In the genomic region with DNA sequence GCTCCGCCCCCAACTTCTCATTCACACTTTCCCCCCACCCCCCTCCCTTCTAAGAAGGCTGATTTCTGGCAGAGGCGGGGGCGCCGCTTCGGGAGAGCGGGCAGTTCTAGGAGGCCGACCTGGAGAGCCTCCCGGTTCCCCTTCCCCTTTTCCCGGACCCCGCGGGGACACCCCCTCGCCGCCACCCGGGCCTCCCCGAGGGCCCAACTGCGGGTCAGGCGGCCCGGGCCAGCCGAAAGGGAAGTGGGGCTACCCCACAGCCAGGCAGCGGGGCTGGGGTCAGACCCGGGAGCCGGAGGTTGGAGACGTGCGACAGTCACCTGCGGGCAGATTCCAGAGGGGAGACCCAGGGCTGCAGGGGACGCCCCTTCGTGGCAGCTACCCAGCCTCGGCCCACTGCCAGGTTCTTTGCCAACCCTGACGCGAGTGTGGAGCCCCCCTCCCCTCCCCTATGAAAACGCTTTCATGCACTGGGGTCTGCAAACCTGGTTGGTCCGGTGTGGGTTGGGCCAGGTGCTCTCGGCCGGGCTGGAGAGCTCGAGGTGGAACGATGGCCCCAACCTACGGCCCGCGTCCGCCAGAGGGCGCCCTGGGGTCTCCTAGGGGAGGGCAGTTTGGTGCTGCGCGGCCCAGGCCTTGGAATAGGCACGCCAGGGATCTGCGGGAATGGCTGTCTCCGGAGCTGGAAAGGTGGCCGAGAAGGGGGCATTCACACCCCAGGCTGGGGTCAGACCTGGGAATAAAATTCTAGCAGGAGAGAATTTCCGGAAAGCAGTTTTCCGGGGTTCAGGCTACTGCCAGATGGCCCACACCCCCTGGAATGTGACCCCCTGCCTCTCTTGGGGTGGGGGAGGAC, we compare ENCODE assay signal across 1 cellular context.
TF ChIP-seq lines count a peak whose summit lies in the region.

No MANE protein-coding gene starts in this region.

TF ChIP-seq in K562, 482 proteins besides CTCF, POLR2A, EP300 and RAD21 (continued from another document and continues in another):
- TF ChIP-seq, protein P1, sequence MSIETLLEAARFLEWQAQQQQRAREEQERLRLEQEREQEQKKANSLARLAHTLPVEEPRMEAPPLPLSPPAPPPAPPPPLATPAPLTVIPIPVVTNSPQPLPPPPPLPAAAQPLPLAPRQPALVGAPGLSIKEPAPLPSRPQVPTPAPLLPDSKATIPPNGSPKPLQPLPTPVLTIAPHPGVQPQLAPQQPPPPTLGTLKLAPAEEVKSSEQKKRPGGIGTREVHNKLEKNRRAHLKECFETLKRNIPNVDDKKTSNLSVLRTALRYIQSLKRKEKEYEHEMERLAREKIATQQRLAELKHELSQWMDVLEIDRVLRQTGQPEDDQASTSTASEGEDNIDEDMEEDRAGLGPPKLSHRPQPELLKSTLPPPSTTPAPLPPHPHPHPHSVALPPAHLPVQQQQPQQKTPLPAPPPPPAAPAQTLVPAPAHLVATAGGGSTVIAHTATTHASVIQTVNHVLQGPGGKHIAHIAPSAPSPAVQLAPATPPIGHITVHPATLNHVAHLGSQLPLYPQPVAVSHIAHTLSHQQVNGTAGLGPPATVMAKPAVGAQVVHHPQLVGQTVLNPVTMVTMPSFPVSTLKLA (conservative IDR thresholded peaks at IDR 0.05), result peak in 1 of 2 experiments; percentile 17; a peak in 2 of 4 replicates
- TF ChIP-seq HMGN3 (IDR thresholded peaks at IDR 0.05; ENCODE audit: borderline replicate concordance, extremely low read depth, insufficient read length, low read depth, low read length), result peak; percentile 46
- no peak for TF ChIP-seq ZBTB49 (CRISPR knock-in tag; IDR thresholded peaks at IDR 0.05; ENCODE audit: borderline replicate concordance)
- TF ChIP-seq VEZF1 (CRISPR knock-in tag; IDR thresholded peaks at IDR 0.05), result peak; percentile 91
- TF ChIP-seq THAP12 (CRISPR knock-in tag; IDR thresholded peaks at IDR 0.05), result no peak
- TF ChIP-seq NFE2L1 (tag; IDR thresholded peaks at IDR 0.05; ENCODE audit: borderline replicate concordance, low read depth), result no peak
- TF ChIP-seq ZNF263 (CRISPR knock-in tag; IDR thresholded peaks at IDR 0.05; ENCODE audit: borderline replicate concordance), result peak; percentile 57; the same call in 1 of the 2 replicates
- TF ChIP-seq SMARCE1 (IDR thresholded peaks at IDR 0.05), result peak; percentile 68
- 0 out of 2 replicates have a peak, but pooled peaks have one; percentile 13 for TF ChIP-seq EP400 (IDR thresholded peaks at IDR 0.05)
- TF ChIP-seq TOE1 (IDR thresholded peaks at IDR 0.05; ENCODE audit: borderline replicate concordance), result 0 out of 2 replicates have a peak, but pooled peaks have one; percentile 52
- TF ChIP-seq TOE1 (CRISPR knock-in tag; IDR thresholded peaks at IDR 0.05; ENCODE audit: borderline replicate concordance, low read depth), result no peak
- TF ChIP-seq ZNF740 (CRISPR knock-in tag; IDR thresholded peaks at IDR 0.05), result peak; percentile 86
- TF ChIP-seq ZNF740 (tag; IDR thresholded peaks at IDR 0.05), result no peak
- TF ChIP-seq ZFP36 (IDR thresholded peaks at IDR 0.05; ENCODE audit: low read depth, low read length, partially characterized antibody), result peak; percentile 13
- TF ChIP-seq JUND (IDR thresholded peaks at IDR 0.05; ENCODE audit: borderline replicate concordance, low read depth, low read length), result peak; percentile 35; the same call in 1 of the 2 replicates
- no peak; the same call in 2 of the 3 replicates for TF ChIP-seq JUND (tag; IDR thresholded peaks at IDR 0.05; ENCODE audit: borderline replicate concordance, low read depth, low read length)
- TF ChIP-seq TARDBP (IDR thresholded peaks at IDR 0.05), result peak; percentile 32; the same call in 1 of the 2 replicates
- TF ChIP-seq POLR2H (tag; IDR thresholded peaks at IDR 0.05; ENCODE audit: low read depth), result no peak
- TF ChIP-seq CREM (IDR thresholded peaks at IDR 0.05; ENCODE audit: low read depth), result peak; percentile 66
- TF ChIP-seq YY1 (IDR thresholded peaks at IDR 0.05; ENCODE audit: borderline replicate concordance in 1 of 3, control insufficient read depth in 1 of 3, extremely low read depth in 1 of 3, insufficient read depth in 3 of 3, insufficient read length in 1 of 3, insufficient replicate concordance in 2 of 3, low read depth in 1 of 3, low read length in 2 of 3), result peak in 2 of 3 experiments; percentile 63 to 70
- peak; percentile 32; the same call in 1 of the 2 replicates for TF ChIP-seq CREB1 (IDR thresholded peaks at IDR 0.05)
- TF ChIP-seq CREB1 (CRISPR knock-in tag; IDR thresholded peaks at IDR 0.05), result peak; percentile 68; the same call in 1 of the 2 replicates
- peak; percentile 36 for TF ChIP-seq CXXC5 (CRISPR knock-in tag; IDR thresholded peaks at IDR 0.05)
- TF ChIP-seq ESRRA (IDR thresholded peaks at IDR 0.05; ENCODE audit: borderline replicate concordance, low read depth), result peak; percentile 30; the same call in 1 of the 2 replicates
- no peak for TF ChIP-seq ZBTB11 (CRISPR knock-in tag; IDR thresholded peaks at IDR 0.05)
